ENCODE assay signal across 8 cellular contexts in genomic region chr4:84498203-84499026, GRCh38. TPM values are rescaled to one million over a fixed set of nuclear protein-coding genes. Genes with fewer than 3 reads are reported as not detected.
DNase-seq lines count a peak whose midpoint lies in the region; ATAC-seq and TF ChIP-seq lines count a peak whose summit lies in the region.

No MANE protein-coding gene starts in this region.

- no TSS peak for BruUV-seq in mammary epithelial cell (replicated peaks; lab: Mats Ljungman, UMichigan)

- in situ Hi-C loops in mammary epithelial cell (cut with MboI; ENCODE audit: low sequenced_read_pairs in 2 of 2): loop anchor here in 1 of 2 donors (25.0 kb wide), 1 partner anchor 736 kb away; no protein-coding TSS in a partner anchor

- CTCF ChIA-PET in mammary epithelial cell (lab: Charles Lee; ENCODE audit: low non-redundant PET): interaction anchor here (0.6 kb wide), 1 partner anchor 509 kb away, joined by 3 read pairs; no protein-coding TSS in a partner anchor

- TF ChIP-seq CTCF in mammary epithelial cell (conservative IDR thresholded peaks at IDR 0.05 in 1 of 2, IDR thresholded peaks at IDR 0.05 in 1 of 2; ENCODE audit: extremely low read depth in 1 of 2, insufficient read depth in 1 of 2, low read depth in 1 of 2, low read length in 2 of 2): no peak

- peak; percentile 40 for ATAC-seq in left lobe of liver

- H3K9me3 ChIP-seq in mammary epithelial cell (replicated peaks; ENCODE audit: insufficient read depth, low read length) (peaks cover 12% of the 10 kb centered on the region), thymus (ENCODE audit: control insufficient read depth) (peaks cover 4% of the 10 kb centered on the region)

- H2AFZ ChIP-seq in mammary epithelial cell (ENCODE audit: low read depth, low read length): peak overlapping the region; percentile 64

- H3K27me3 ChIP-seq in mammary epithelial cell (ENCODE audit: insufficient read depth, low read length) (peaks cover 82% of the 10 kb centered on the region), thymus (ENCODE audit: control insufficient read depth, insufficient read depth) (peaks cover 76% of the 10 kb centered on the region)

- dilution Hi-C loops in mammary epithelial cell (cut with HindIII; ENCODE audit: low sequenced_read_pairs): no loop called here

- H3K79me2 ChIP-seq in mammary epithelial cell (ENCODE audit: insufficient read depth, low read length): no peaks in the 10 kb centered on the region

- H3K4me3 ChIP-seq in mammary epithelial cell (replicated peaks in 1 of 3; ENCODE audit: insufficient read depth in 1 of 3, low read depth in 2 of 3, low read length in 3 of 3) (peak overlapping the region; percentile 17 to 27 (median 22)), thymus (ENCODE audit: low read length) (peak overlapping the region; percentile 41)

- peak overlapping the region; percentile 92 for H3K4me2 ChIP-seq in mammary epithelial cell (ENCODE audit: insufficient read depth, low read depth, low read length)

- H3K9ac ChIP-seq in mammary epithelial cell (ENCODE audit: insufficient read depth, low read length): no peak overlapping the region

- peak; percentile 77 for DNase-seq in DMS 273 (lab: John Stamatoyannopoulos, UW; ENCODE audit: unreplicated experiment)
- DNase-seq in DMS 273 treated with DMSO at 0.1 percent for 48 hours (lab: John Stamatoyannopoulos, UW): no peak
- DNase-seq in NCI-H2107 (lab: John Stamatoyannopoulos, UW): peak; percentile 5
- DNase-seq in mammary epithelial cell: peak; percentile 24
- no peak for DNase-seq in left lobe of liver (ENCODE audit: low spot score)
- no peak for DNase-seq in kidney glomerular epithelial cell (lab: John Stamatoyannopoulos, UW)
- no peak for DNase-seq in epidermal melanocyte (ENCODE audit: insufficient read length, low spot score)

- H3K27ac ChIP-seq in mammary epithelial cell (ENCODE audit: insufficient read depth, low read depth, low read length) (no peak overlapping the region), thymus (ENCODE audit: low read depth) (no peak overlapping the region)

- H3K36me3 ChIP-seq in mammary epithelial cell (ENCODE audit: insufficient read depth, low read length): no peaks in the 10 kb centered on the region
- H3K36me3 ChIP-seq in thymus (ENCODE audit: control insufficient read depth, insufficient read depth): no peaks in the 10 kb centered on the region

- 9% methylated on average over 29 of the region's 64 CpGs for WGBS in mammary epithelial cell (ENCODE audit: low coverage, missing lambda C conversion rate)
- WGBS in thymus: under 1% methylated on average over 64 of the region's 64 CpGs

- peaks cover 21% of the 10 kb centered on the region for H3K4me1 ChIP-seq in mammary epithelial cell (ENCODE audit: insufficient read depth, low read length)
- peaks cover 6% of the 10 kb centered on the region for H3K4me1 ChIP-seq in thymus (ENCODE audit: control insufficient read depth, insufficient read depth, low read length)

- H4K20me1 ChIP-seq in mammary epithelial cell (ENCODE audit: insufficient read depth, low read length): no peaks in the 10 kb centered on the region

- intact Hi-C loops in mammary epithelial cell (cut with micrococcal nuclease): no loop called here

RNA-seq across cellular contexts. Expression of gene NKX6-1, which starts 0.7 kb away (rescaled TPM):
- total RNA-seq in mammary epithelial cell: not detected
- not detected for polyA plus RNA-seq in mammary epithelial cell
- polyA minus RNA-seq in mammary epithelial cell: not detected
- not detected for total RNA-seq in left lobe of liver
- polyA plus RNA-seq in thymus: 0.07 TPM

Comparison
In these comparisons a context has a peak if more than half of its experiments do, and no peak if none do; other contexts are left out.
1. DNase-seq: peak in DMS 273 (single experiment), NCI-H2107 (single experiment) and mammary epithelial cell (single experiment); none in DMS 273 treated with DMSO at 0.1 percent for 48 hours (single experiment), left lobe of liver (single experiment), kidney glomerular epithelial cell (single experiment) and epidermal melanocyte (single experiment).